ENCODE assay signal across 30 cellular contexts in genomic region chr20:43972692-43973091, GRCh38. TPM values are rescaled to one million over a fixed set of nuclear protein-coding genes. Genes with fewer than 3 reads are reported as not detected.
"Had no signal": no experiment of that assay in that cellular context is flagged by ENCODE, and none has a peak within 500 bp of the region (broad histone marks: within the 10 kb centered on the region; RNA-seq: fewer than 3 reads in every experiment).

No MANE protein-coding gene starts in this region.

- H3K9me3 Mint-ChIP-seq: activated naive CD8-positive, alpha-beta T cell treated with anti-CD3 and anti-CD28 coated beads, Interleukin-2, amount 50 U/mL, for 24 hours; T-helper 1 cell treated with Interleukin-12 subunit alpha and Interleukin-12 subunit beta and Interleukin-4 antibody, amounts not matched to agents 30 μg/mL and 1 μg/mL, for 36 hours had no signal

- ATAC-seq: activated CD4-positive, alpha-beta T cell treated with anti-CD3 and anti-CD28 coated beads for 36 hours; activated CD4-positive, CD25-positive, alpha-beta regulatory T cell treated with anti-CD3 and anti-CD28 coated beads, Interleukin-2, amount 50 U/mL, for 24 hours; activated CD8-positive, alpha-beta memory T cell treated with anti-CD3 and anti-CD28 coated beads, Interleukin-2, amount 10 ng/mL, durations not matched to agents 7 days and 5 days; activated naive CD8-positive, alpha-beta T cell treated with anti-CD3 and anti-CD28 coated beads, Interleukin-2, amount 50 U/mL, for 24 hours; activated T-cell treated with anti-CD3 and anti-CD28 coated beads, Interleukin-2, amount 50 U/mL, for 72 hours; K562 had no signal

- H3K4me1 ChIP-seq: Peyer's patch had no signal

- H3K36me3 Mint-ChIP-seq: activated CD8-positive, alpha-beta memory T cell treated with anti-CD3 and anti-CD28 coated beads, Interleukin-2, amount 10 ng/mL, durations not matched to agents 7 days and 5 days; activated naive CD4-positive, alpha-beta T cell treated with anti-CD3 and anti-CD28 coated beads, Interleukin-2, amount 10 ng/mL, durations not matched to agents 7 days and 5 days; activated naive CD8-positive, alpha-beta T cell had no signal

- H3K36me3 ChIP-seq: Peyer's patch, SJCRH30 had no signal

- H3K27ac Mint-ChIP-seq: activated CD4-positive, alpha-beta T cell treated with anti-CD3 and anti-CD28 coated beads for 36 hours; activated CD4-positive, alpha-beta T cell treated with anti-CD3 and anti-CD28 coated beads, Interleukin-2, amount 10 ng/mL, durations not matched to agents 7 days and 5 days; activated CD8-positive, alpha-beta memory T cell treated with anti-CD3 and anti-CD28 coated beads, Interleukin-2, amount 10 ng/mL, durations not matched to agents 7 days and 5 days; activated naive CD4-positive, alpha-beta T cell treated with anti-CD3 and anti-CD28 coated beads, Interleukin-2, amount 10 ng/mL, durations not matched to agents 7 days and 5 days; activated naive CD8-positive, alpha-beta T cell; activated naive CD8-positive, alpha-beta T cell treated with anti-CD3 and anti-CD28 coated beads, Interleukin-2, amount 50 U/mL, for 24 hours; activated T-cell treated with anti-CD3 and anti-CD28 coated beads, Interleukin-2, amount 50 U/mL, for 72 hours; activated T-helper 2 cell treated with anti-CD3 and anti-CD28 coated beads, Interferon-gamma antibody, Interleukin-2, Interleukin-4, amounts not matched to agents 10 μg/mL and 5 μg/mL and 100 μg/mL, durations not matched to agents 14 hours and 24 hours and 36 hours; T-helper 1 cell treated with Interleukin-12 subunit alpha and Interleukin-12 subunit beta and Interleukin-4 antibody, amounts not matched to agents 30 μg/mL and 1 μg/mL, for 36 hours; T-helper 2 cell treated with Interferon-gamma antibody and Interleukin-4, amounts not matched to agents 5 μg/mL and 100 μg/mL, for 36 hours had no signal

- H3K9me3 ChIP-seq: Peyer's patch, SJCRH30 had no signal

- H3K27me3 ChIP-seq: Peyer's patch, SJCRH30 had no signal

- H3K4me3 ChIP-seq: K562, Peyer's patch, SJCRH30, SK-N-MC had no signal

- DNase-seq: activated CD4-positive, alpha-beta T cell treated with anti-CD3 and anti-CD28 coated beads for 36 hours; activated CD4-positive, alpha-beta T cell treated with anti-CD3 and anti-CD28 coated beads, Interleukin-2, amount 10 ng/mL, durations not matched to agents 7 days and 5 days; activated CD4-positive, alpha-beta T cell treated with anti-CD3 and anti-CD28 coated beads, Interleukin-2, amount 50 U/mL, for 48 hours; activated CD8-positive, alpha-beta memory T cell treated with anti-CD3 and anti-CD28 coated beads, Interleukin-2, amount 10 ng/mL, durations not matched to agents 7 days and 5 days; activated naive CD4-positive, alpha-beta T cell treated with anti-CD3 and anti-CD28 coated beads, Interleukin-2, amount 10 ng/mL, durations not matched to agents 7 days and 5 days; activated naive CD8-positive, alpha-beta T cell treated with anti-CD3 and anti-CD28 coated beads, Interleukin-2, amount 50 U/mL, for 24 hours; activated T-cell treated with anti-CD3 and anti-CD28 coated beads, Interleukin-2, amount 50 U/mL, for 1 hour; activated T-cell treated with anti-CD3 and anti-CD28 coated beads, Interleukin-2, amount 50 U/mL, for 72 hours; NCI-H1105; NCI-H1417 treated with DMSO at 0.1 percent for 48 hours; NCI-H187 treated with DMSO at 0.1 percent for 48 hours; NCI-H2081; NCI-H2171 treated with DMSO at 0.1 percent for 48 hours; NCI-H226; NCI-H446 treated with DMSO at 0.1 percent for 48 hours; NCI-H524; NCI-H69; Right ventricle myocardium superior; SJCRH30 had no signal

- H3K27me3 Mint-ChIP-seq: activated CD4-positive, alpha-beta T cell treated with anti-CD3 and anti-CD28 coated beads for 36 hours; activated naive CD8-positive, alpha-beta T cell had no signal

- H3K27ac ChIP-seq: Peyer's patch, RWPE1, SJCRH30, SK-N-MC had no signal

- H3K4me3 Mint-ChIP-seq: activated CD4-positive, alpha-beta T cell treated with anti-CD3 and anti-CD28 coated beads for 36 hours; activated CD4-positive, alpha-beta T cell treated with anti-CD3 and anti-CD28 coated beads, Interleukin-2, amount 10 ng/mL, durations not matched to agents 7 days and 5 days; activated CD8-positive, alpha-beta memory T cell treated with anti-CD3 and anti-CD28 coated beads, Interleukin-2, amount 10 ng/mL, durations not matched to agents 7 days and 5 days; activated naive CD4-positive, alpha-beta T cell treated with anti-CD3 and anti-CD28 coated beads, Interleukin-2, amount 10 ng/mL, durations not matched to agents 7 days and 5 days; activated naive CD8-positive, alpha-beta T cell; activated naive CD8-positive, alpha-beta T cell treated with anti-CD3 and anti-CD28 coated beads, Interleukin-2, amount 50 U/mL, for 24 hours; activated T-cell treated with anti-CD3 and anti-CD28 coated beads, Interleukin-2, amount 50 U/mL, for 72 hours; brain; T-helper 1 cell treated with Interleukin-12 subunit alpha and Interleukin-12 subunit beta and Interleukin-4 antibody, amounts not matched to agents 30 μg/mL and 1 μg/mL, for 36 hours; T-helper 2 cell treated with Interferon-gamma antibody and Interleukin-4, amounts not matched to agents 5 μg/mL and 100 μg/mL, for 36 hours had no signal

RNA-seq across cellular contexts. Expression of gene TOX2, which starts 58.0 kb away (rescaled TPM):
- total RNA-seq: bronchial epithelial cell, K562 had no signal
- polyA plus RNA-seq: K562 had no signal
